9 cellular contexts compared by ENCODE assay signal in the genomic region with DNA sequence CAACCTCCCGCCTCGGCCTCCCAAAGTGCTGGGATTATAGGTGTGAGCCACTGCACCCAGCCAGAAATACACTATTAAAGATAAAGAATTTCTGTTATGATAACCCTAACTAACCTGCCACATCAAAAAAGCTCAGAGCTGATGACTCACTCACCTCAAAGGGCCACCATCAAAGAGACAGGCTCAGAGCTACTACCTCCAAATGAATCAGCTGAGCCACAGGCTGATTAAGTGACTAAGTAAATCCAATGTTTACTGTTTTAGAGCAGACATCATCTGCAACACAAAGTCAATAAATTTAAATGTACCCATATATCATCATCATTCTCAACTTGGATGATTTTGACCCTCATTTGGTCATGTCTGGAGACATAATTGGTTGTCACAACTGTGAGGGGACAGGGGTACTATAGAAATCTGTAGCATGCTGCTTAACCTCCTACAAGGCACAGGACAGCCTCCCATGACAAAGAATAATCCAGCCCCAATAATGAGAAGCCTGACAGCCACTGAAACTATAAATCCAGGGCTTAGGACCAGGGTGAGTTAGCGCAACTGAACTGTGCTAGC.
A peak's percentile ranks its signal among the peaks of the same experiment; 100 is the strongest.
DNase-seq lines count a peak whose midpoint lies in the region; ATAC-seq, FAIRE-seq and TF ChIP-seq lines count a peak whose summit lies in the region.
"Had no signal": no experiment of that assay in that cellular context is flagged by ENCODE, and none has a peak within 500 bp of the region (broad histone marks: within the 10 kb centered on the region; RNA-seq: fewer than 3 reads in every experiment).

No MANE protein-coding gene starts in this region.

- no peak overlapping the region for H3K4me3 Mint-ChIP-seq in astrocyte (ENCODE audit: unreplicated experiment)
- H3K4me3 Mint-ChIP-seq: brain had no signal

- H3K36me3 ChIP-seq in RWPE2 (ENCODE audit: low read depth) (no peaks in the 10 kb centered on the region), astrocyte (ENCODE audit: insufficient read depth, low read length) (no peaks in the 10 kb centered on the region), adrenal gland (replicated peaks in 1 of 2) (no peaks in the 10 kb centered on the region)

- H3K79me2 ChIP-seq in astrocyte (ENCODE audit: insufficient read depth, low read length) = no peaks in the 10 kb centered on the region

- intact Hi-C loops in adrenal gland (cut with DNase I) = no loop called here

- H3K4me2 ChIP-seq in astrocyte (ENCODE audit: low read length) = peak overlapping the region; percentile 59

- no peak overlapping the region for H3K27ac Mint-ChIP-seq in astrocyte (ENCODE audit: unreplicated experiment)

- no peaks in the 10 kb centered on the region for H3K4me1 Mint-ChIP-seq in astrocyte (ENCODE audit: low read depth, unreplicated experiment)

- no peak overlapping the region for H3K9ac ChIP-seq in astrocyte (ENCODE audit: low read length)

- H3K9me3 ChIP-seq in RWPE2 (ENCODE audit: severe bottlenecking) (no peaks in the 10 kb centered on the region), astrocyte (ENCODE audit: insufficient read depth, low read depth, low read length) (no peaks in the 10 kb centered on the region), adrenal gland (replicated peaks in 1 of 3) (no peaks in the 10 kb centered on the region)

- ATAC-seq in GM18868 (IDR thresholded peaks at IDR 0.05; ENCODE audit: unreplicated experiment) (peak; percentile 74), RWPE2 (ENCODE audit: low read depth) (peak; percentile 46)

- no peak for TF ChIP-seq POLR2A in adrenal gland (IDR thresholded peaks at IDR 0.05)

- H3K9me3 Mint-ChIP-seq in astrocyte (ENCODE audit: unreplicated experiment) = no peaks in the 10 kb centered on the region
- H3K9me3 Mint-ChIP-seq: brain had no signal

- no peak overlapping the region for H2AFZ ChIP-seq in astrocyte (ENCODE audit: low read depth, low read length)

- peaks cover 6% of the 10 kb centered on the region for H3K36me3 Mint-ChIP-seq in astrocyte (ENCODE audit: low read depth, unreplicated experiment)

- no peak for FAIRE-seq in astrocyte (lab: Jason Lieb, UNC)

- 76 to 97% (median 91%) methylated on average over 3 of the region's 3 CpGs for WGBS in adrenal gland, 4 donors

- H3K4me1 ChIP-seq in RWPE2 (ENCODE audit: insufficient read depth, poor library complexity, severe bottlenecking) (peaks cover 15% of the 10 kb centered on the region), astrocyte (ENCODE audit: insufficient read depth, low read length) (peaks cover 19% of the 10 kb centered on the region), adrenal gland (replicated peaks in 1 of 2) (no peaks in the 10 kb centered on the region)

- H3K27ac ChIP-seq in RWPE2 (ENCODE audit: poor library complexity, severe bottlenecking) (peak overlapping the region; percentile 56), astrocyte (ENCODE audit: low read depth, low read length) (no peak overlapping the region), adrenal gland (no peak overlapping the region)

- H3K27me3 Mint-ChIP-seq in astrocyte (ENCODE audit: low read depth, unreplicated experiment) = no peaks in the 10 kb centered on the region
- H3K27me3 Mint-ChIP-seq: brain had no signal

- H4K20me1 ChIP-seq in astrocyte (ENCODE audit: insufficient read depth, low read length) = no peaks in the 10 kb centered on the region

- no peak for DNase-seq in RWPE2 (ENCODE audit: low spot score)
- peak; percentile 80 for DNase-seq in astrocyte (ENCODE audit: low read depth)
- peak; percentile 14 for DNase-seq in stimulated activated CD4-positive, alpha-beta T cell treated with anti-CD3 and anti-CD28 coated beads, Interleukin-12 subunit alpha, Interleukin-12 subunit beta, amount 100 ng/mL, for 4 hours
- DNase-seq in hypothalamus (lab: John Stamatoyannopoulos, UW) = no peak
- no peak for DNase-seq in NCI-H2227 treated with DMSO at 0.1 percent for 48 hours (lab: John Stamatoyannopoulos, UW)
- no peak for DNase-seq in cerebellar nuclear complex (lab: John Stamatoyannopoulos, UW)
- no peak for DNase-seq in adrenal gland

- TF ChIP-seq CTCF in RWPE2 (IDR thresholded peaks at IDR 0.05; ENCODE audit: poor library complexity, severe bottlenecking) (no peak), astrocyte (IDR thresholded peaks at IDR 0.05; ENCODE audit: insufficient read depth, low read depth, low read length) (no peak), adrenal gland (IDR thresholded peaks at IDR 0.05) (no peak)

- H3K27me3 ChIP-seq in RWPE2 (ENCODE audit: insufficient read depth, poor library complexity, severe bottlenecking) (no peaks in the 10 kb centered on the region), astrocyte (ENCODE audit: insufficient read depth, low read length) (no peaks in the 10 kb centered on the region), adrenal gland (no peaks in the 10 kb centered on the region)

- H3K4me3 ChIP-seq in RWPE2 (ENCODE audit: severe bottlenecking) = no peak overlapping the region
- no peak overlapping the region for H3K4me3 ChIP-seq in astrocyte (ENCODE audit: insufficient read depth, low read depth, low read length)
- H3K4me3 ChIP-seq in adrenal gland = no peak overlapping the region

Comparison
In these comparisons a context has a peak if more than half of its experiments do, and no peak if none do; other contexts are left out.
1. DNase-seq: peak in astrocyte (single experiment) and stimulated activated CD4-positive, alpha-beta T cell treated with anti-CD3 and anti-CD28 coated beads, Interleukin-12 subunit alpha, Interleukin-12 subunit beta, amount 100 ng/mL, for 4 hours (single experiment); none in RWPE2 (single experiment), hypothalamus (0 of 51), NCI-H2227 treated with DMSO at 0.1 percent for 48 hours (single experiment), cerebellar nuclear complex (0 of 2) and adrenal gland (0 of 7).